6 cellular contexts compared by ENCODE assay signal in genomic region chr12:53230971-53231858, GRCh38. TPM values are rescaled to one million over a fixed set of nuclear protein-coding genes. Genes with fewer than 3 reads are reported as not detected.
DNase-seq lines count a peak whose midpoint lies in the region; ATAC-seq, FAIRE-seq and TF ChIP-seq lines count a peak whose summit lies in the region.

No MANE protein-coding gene starts in this region.

- no peaks in the 10 kb centered on the region for H3K9me3 Mint-ChIP-seq in naive B cell

- peaks cover 0 to 20% (median 16%) of the 10 kb centered on the region in 3 donors for H3K27me3 Mint-ChIP-seq in naive B cell

- ATAC-seq in naive B cell (ENCODE audit: low read depth in 2 of 2), result no peak

- H3K4me3 ChIP-seq in astrocyte of the spinal cord (ENCODE audit: low read depth, low read length), result peak overlapping the region; percentile 56

- FAIRE-seq in urothelium cell line (lab: Jason Lieb, UNC), result no peak

- H3K36me3 Mint-ChIP-seq in naive B cell, result no peaks in the 10 kb centered on the region

- DNase-seq in ELF-1 (ENCODE audit: low read depth, low spot score) (peak; percentile 32), astrocyte of the spinal cord (ENCODE audit: low read depth, low spot score) (no peak), naive B cell (no peak), urothelium cell line (ENCODE audit: low spot score) (no peak), SW 1271 (lab: John Stamatoyannopoulos, UW) (no peak)
- no peak for DNase-seq in stimulated activated CD4-positive, alpha-beta T cell treated with anti-CD3 and anti-CD28 coated beads, Interleukin-1b, Interleukin-23, amount 100 ng/mL, for 48 hours

- peak overlapping the region; percentile 35 to 93 (median 74) for H3K4me3 Mint-ChIP-seq in naive B cell

- no peak overlapping the region for H3K27ac Mint-ChIP-seq in naive B cell

- in situ Hi-C loops in astrocyte of the spinal cord (cut with HindIII; ENCODE audit: low sequenced_read_pairs), result no loop called here

- H3K4me1 Mint-ChIP-seq in naive B cell, result peaks cover 31 to 33% (median 31%) of the 10 kb centered on the region in 3 donors

- TF ChIP-seq CTCF in astrocyte of the spinal cord (IDR thresholded peaks at IDR 0.05; ENCODE audit: low read depth, low read length), result no peak

RNA-seq across cellular contexts. Expression of gene RARG, which starts 0.8 kb away (rescaled TPM):
- polyA plus RNA-seq in naive B cell (ENCODE audit: low read depth in 6 of 6), result 1 to 10 TPM in 2 of 6 donors, under 1 TPM in 2, not detected in 2; 0.78 to 2.2 (median 1.3) TPM

RNA-seq across cellular contexts. Expression of gene ITGB7, which starts 24.2 kb away (rescaled TPM):
- polyA plus RNA-seq in naive B cell (ENCODE audit: low read depth in 6 of 6), result 100 to 1,000 TPM in 1 of 6 donors, 10 to 100 TPM in 5; 63.2 to 174 (median 96.4) TPM

RNA-seq across cellular contexts. Expression of gene ESPL1, which starts 36.9 kb away (rescaled TPM):
- polyA plus RNA-seq in naive B cell (ENCODE audit: low read depth in 6 of 6), result under 1 TPM in 3 of 6 donors, not detected in 3; 0.12 to 0.40 (median 0.23) TPM

RNA-seq across cellular contexts. Expression of gene CSAD, which starts 50.5 kb away (rescaled TPM):
- 1 to 10 TPM in 4 of 6 donors, under 1 TPM in 2; 0.19 to 1.8 (median 1.1) TPM for polyA plus RNA-seq in naive B cell (ENCODE audit: low read depth in 6 of 6)

RNA-seq across cellular contexts. Expression of gene ZNF740, which starts 50.7 kb away (rescaled TPM):
- 1 to 10 TPM; 1.8 to 6.0 (median 4.2) TPM for polyA plus RNA-seq in naive B cell (ENCODE audit: low read depth in 6 of 6)
